17 cellular contexts compared by ENCODE assay signal in the genomic region with DNA sequence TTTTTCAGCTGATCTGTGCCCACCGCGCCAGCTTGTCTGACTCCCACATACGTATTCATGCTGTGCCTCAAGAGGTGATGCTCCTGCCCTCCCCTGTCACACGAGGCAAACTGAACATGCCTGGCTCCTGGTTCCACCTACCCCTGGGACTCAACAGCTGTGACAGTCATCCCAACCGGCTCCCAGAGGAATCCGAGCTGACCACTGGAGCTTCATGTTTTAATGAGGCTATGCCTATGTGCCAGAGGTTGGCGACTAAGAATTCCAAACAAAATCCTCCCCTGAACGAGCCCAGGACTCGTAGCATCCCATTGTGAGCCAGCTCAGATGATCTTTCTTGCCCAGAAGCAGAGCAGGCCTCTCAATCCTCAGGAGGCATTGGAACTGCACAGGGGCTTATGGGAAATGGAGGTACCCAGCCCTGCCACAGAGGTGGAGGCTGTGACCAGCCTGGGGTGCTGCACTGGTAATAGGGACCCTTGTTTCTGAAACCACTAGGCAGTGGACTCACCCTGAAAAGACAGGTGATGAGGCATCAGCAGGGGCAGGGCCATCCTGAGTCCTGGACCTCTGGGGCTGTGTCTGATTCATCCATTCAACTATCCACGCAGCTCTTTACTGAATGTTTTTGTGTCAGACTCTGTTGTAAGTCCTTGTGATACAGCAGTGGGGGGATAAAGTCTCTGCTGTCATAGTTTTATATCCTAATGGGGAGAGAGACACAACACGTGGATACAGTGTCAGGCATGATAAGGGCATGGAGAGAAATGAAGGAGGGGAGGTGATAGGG.
"Had no signal": no experiment of that assay in that cellular context is flagged by ENCODE, and none has a peak within 500 bp of the region (broad histone marks: within the 10 kb centered on the region; RNA-seq: fewer than 3 reads in every experiment).

No MANE protein-coding gene starts in this region.

- H3K36me3 Mint-ChIP-seq: activated naive CD4-positive, alpha-beta T cell treated with anti-CD3 and anti-CD28 coated beads, Interleukin-2, amount 10 ng/mL, durations not matched to agents 7 days and 5 days had no signal

- H3K4me1 Mint-ChIP-seq: activated CD4-positive, alpha-beta memory T cell treated with anti-CD3 and anti-CD28 coated beads, Interleukin-2, amount 10 ng/mL, durations not matched to agents 7 days and 5 days; activated naive CD4-positive, alpha-beta T cell treated with anti-CD3 and anti-CD28 coated beads, Interleukin-2, amount 10 ng/mL, durations not matched to agents 7 days and 5 days had no signal

- H3K27ac Mint-ChIP-seq: activated CD4-positive, alpha-beta memory T cell treated with anti-CD3 and anti-CD28 coated beads, Interleukin-2, amount 10 ng/mL, durations not matched to agents 7 days and 5 days; activated CD4-positive, alpha-beta T cell treated with anti-CD3 and anti-CD28 coated beads, Interleukin-2, amount 10 ng/mL, durations not matched to agents 24 days and 14 days; activated naive CD4-positive, alpha-beta T cell treated with anti-CD3 and anti-CD28 coated beads, Interleukin-2, amount 10 ng/mL, durations not matched to agents 7 days and 5 days had no signal

- H3K9me3 ChIP-seq: gastrocnemius medialis, upper lobe of left lung had no signal

- H3K27ac ChIP-seq: gastrocnemius medialis, upper lobe of left lung had no signal

- H3K27me3 ChIP-seq: gastrocnemius medialis, upper lobe of left lung had no signal

- H3K4me3 ChIP-seq: gastrocnemius medialis, upper lobe of left lung had no signal

- H3K4me1 ChIP-seq: gastrocnemius medialis, upper lobe of left lung had no signal

- DNase-seq: activated CD4-positive, alpha-beta memory T cell treated with anti-CD3 and anti-CD28 coated beads, Interleukin-2, amount 10 ng/mL, durations not matched to agents 7 days and 5 days; activated CD4-positive, alpha-beta T cell treated with anti-CD3 and anti-CD28 coated beads, Interleukin-2, amount 10 ng/mL, durations not matched to agents 24 days and 14 days; activated effector memory CD4-positive, alpha-beta T cell treated with anti-CD3 and anti-CD28 coated beads, Interleukin-2, amount 50 U/mL, for 16 hours; activated naive CD4-positive, alpha-beta T cell treated with anti-CD3 and anti-CD28 coated beads, Interleukin-2, amount 10 ng/mL, durations not matched to agents 7 days and 5 days; aorta; central memory CD4-positive, alpha-beta T cell; dermis blood vessel endothelial cell; effector CD8-positive, alpha-beta T cell; erythroblast; gastrocnemius medialis; hypothalamus; nucleus accumbens; posterior cingulate gyrus; stimulated activated CD4-positive, alpha-beta T cell treated with anti-CD3 and anti-CD28 coated beads, Interleukin-4, amount 100 ng/mL, for 24 hours; stimulated activated naive CD8-positive, alpha-beta T cell treated with anti-CD3 and anti-CD28 coated beads, Interleukin-15, Interleukin-2, amounts not matched to agents 100 U/mL and 50 U/mL, for 24 hours; upper lobe of left lung had no signal

- H3K36me3 ChIP-seq: gastrocnemius medialis, upper lobe of left lung had no signal

- H3K9me3 Mint-ChIP-seq: activated CD4-positive, alpha-beta T cell treated with anti-CD3 and anti-CD28 coated beads, Interleukin-2, amount 10 ng/mL, durations not matched to agents 24 days and 14 days; nephron had no signal

- H3K27me3 Mint-ChIP-seq: activated CD4-positive, alpha-beta memory T cell treated with anti-CD3 and anti-CD28 coated beads, Interleukin-2, amount 10 ng/mL, durations not matched to agents 7 days and 5 days; activated CD4-positive, alpha-beta T cell treated with anti-CD3 and anti-CD28 coated beads, Interleukin-2, amount 10 ng/mL, durations not matched to agents 24 days and 14 days; activated naive CD4-positive, alpha-beta T cell treated with anti-CD3 and anti-CD28 coated beads, Interleukin-2, amount 10 ng/mL, durations not matched to agents 7 days and 5 days had no signal

- H3K4me3 Mint-ChIP-seq: activated CD4-positive, alpha-beta memory T cell treated with anti-CD3 and anti-CD28 coated beads, Interleukin-2, amount 10 ng/mL, durations not matched to agents 7 days and 5 days; activated CD4-positive, alpha-beta T cell treated with anti-CD3 and anti-CD28 coated beads, Interleukin-2, amount 10 ng/mL, durations not matched to agents 24 days and 14 days; activated naive CD4-positive, alpha-beta T cell treated with anti-CD3 and anti-CD28 coated beads, Interleukin-2, amount 10 ng/mL, durations not matched to agents 7 days and 5 days; nephron had no signal

- ATAC-seq: gastrocnemius medialis; stimulated activated naive CD8-positive, alpha-beta T cell treated with anti-CD3 and anti-CD28 coated beads, Interleukin-15, Interleukin-2, amounts not matched to agents 100 U/mL and 50 U/mL, for 24 hours had no signal
